8 cellular contexts compared by ENCODE assay signal in the genomic region with DNA sequence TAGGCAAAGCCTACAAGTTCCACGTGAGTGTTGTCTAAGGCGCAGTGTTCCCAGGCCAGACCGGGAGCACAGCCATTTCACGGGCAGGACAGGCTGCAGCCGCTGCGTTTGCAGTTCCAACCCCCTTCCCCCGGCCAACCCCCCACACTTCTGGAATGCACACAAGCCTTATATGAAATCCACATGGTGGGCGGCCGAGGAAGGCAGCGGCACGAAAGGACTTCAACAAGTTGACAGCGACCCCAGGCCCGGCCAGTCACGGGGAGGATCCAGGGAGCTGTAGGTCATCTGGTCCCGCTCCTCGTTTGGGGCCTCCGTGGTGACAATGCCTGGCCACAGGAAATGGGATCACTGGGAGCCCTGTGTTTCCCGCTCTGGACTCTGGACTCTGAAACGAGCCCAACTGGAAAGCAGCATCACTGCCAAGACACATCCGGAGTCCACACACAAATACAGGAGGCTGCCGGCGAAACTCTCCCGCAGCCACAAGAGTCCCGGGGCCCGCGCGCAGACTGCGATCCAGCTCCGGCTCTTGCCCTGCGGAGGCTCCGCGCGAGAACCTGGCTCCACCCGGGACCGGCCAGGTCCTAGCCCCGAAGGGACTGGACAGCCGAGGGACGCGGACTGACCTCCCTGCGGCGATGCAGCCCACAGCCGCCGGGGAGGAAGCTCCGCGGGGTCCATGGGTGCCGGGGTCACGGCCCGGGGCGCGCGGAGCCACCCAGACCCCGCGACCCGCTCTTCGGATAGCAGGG. TPM values are rescaled to one million over a fixed set of nuclear protein-coding genes. Genes with fewer than 3 reads are reported as not detected.
DNase-seq lines count a peak whose midpoint lies in the region; ATAC-seq and TF ChIP-seq lines count a peak whose summit lies in the region.

No MANE protein-coding gene starts in this region.

- 0 to 29% (median 11%) methylated on average over 5 to 55 of the region's 55 CpGs for WGBS in adrenal gland, 4 donors
- 2% methylated on average over 55 of the region's 55 CpGs for WGBS in right cardiac atrium
- WGBS in prostate gland: 2% methylated on average over 42 of the region's 55 CpGs

- H3K4me1 ChIP-seq in adrenal gland (replicated peaks in 1 of 2): peaks cover 0 to 22% of the 10 kb centered on the region in 2 donors
- peaks cover 4% of the 10 kb centered on the region for H3K4me1 ChIP-seq in right cardiac atrium (ENCODE audit: control insufficient read depth, insufficient read depth, low read length)
- H3K4me1 ChIP-seq in prostate gland (replicated peaks): no peaks in the 10 kb centered on the region

- DNase-seq in DMS79 treated with DMSO at 0.1 percent for 48 hours (lab: John Stamatoyannopoulos, UW): peak; percentile 8
- no peak for DNase-seq in DMS79 (lab: John Stamatoyannopoulos, UW)
- peak; percentile 85 for DNase-seq in HuH-7.5 (ENCODE audit: low spot score)
- DNase-seq in adrenal gland: peak; percentile 41 to 79 (median 55)
- DNase-seq in right cardiac atrium: peak; percentile 72 to 89 (median 83)
- peak; percentile 12 for DNase-seq in prostate gland (ENCODE audit: low spot score)
- DNase-seq in NCI-H2171 (lab: John Stamatoyannopoulos, UW): no peak
- DNase-seq in RKO (ENCODE audit: low spot score): no peak

- intact Hi-C loops in adrenal gland (cut with DNase I): no loop called here
- intact Hi-C loops in right cardiac atrium (cut with DNase I): no loop called here
- intact Hi-C loops in prostate gland (cut with DNase I): loop anchor here (10.0 kb wide), 1 partner anchor 199 kb away; a partner anchor contains a TSS

- no peaks in the 10 kb centered on the region for H3K27me3 ChIP-seq in adrenal gland
- H3K27me3 ChIP-seq in right cardiac atrium (ENCODE audit: control insufficient read depth, insufficient read depth): no peaks in the 10 kb centered on the region
- H3K27me3 ChIP-seq in prostate gland (replicated peaks; ENCODE audit: insufficient read depth): no peaks in the 10 kb centered on the region

- peak overlapping the region in 3 of 4 donors; percentile 37 to 75 (median 63) for H3K4me3 ChIP-seq in adrenal gland
- peak overlapping the region; percentile 63 for H3K4me3 ChIP-seq in right cardiac atrium (ENCODE audit: low read length)
- H3K4me3 ChIP-seq in prostate gland: peak overlapping the region; percentile 61 to 82

- H3K9me3 ChIP-seq in adrenal gland (replicated peaks in 1 of 3) (no peaks in the 10 kb centered on the region), right cardiac atrium (ENCODE audit: control insufficient read depth, low read length) (no peaks in the 10 kb centered on the region), prostate gland (no peaks in the 10 kb centered on the region)

- peak in 1 of 2 donors; percentile 48 for TF ChIP-seq POLR2A in adrenal gland (IDR thresholded peaks at IDR 0.05)
- TF ChIP-seq POLR2A in prostate gland (IDR thresholded peaks at IDR 0.05): no peak

- no peak for TF ChIP-seq CTCF in adrenal gland (IDR thresholded peaks at IDR 0.05)
- TF ChIP-seq CTCF in prostate gland (IDR thresholded peaks at IDR 0.05): no peak

- H3K27ac ChIP-seq in adrenal gland (peak overlapping the region in 4 of 5 donors; percentile 75 to 95 (median 88)), right cardiac atrium (ENCODE audit: low read length) (peak overlapping the region; percentile 92), prostate gland (peak overlapping the region; percentile 86 to 92)

- H3K36me3 ChIP-seq in adrenal gland (replicated peaks in 1 of 2) (no peaks in the 10 kb centered on the region), prostate gland (no peaks in the 10 kb centered on the region)

- peak; percentile 28 to 38 for ATAC-seq in right cardiac atrium

RNA-seq across cellular contexts. Expression of a gene that starts 0.8 kb away (rescaled TPM):
- total RNA-seq in adrenal gland: 100 to 1,000 TPM in 5 of 8 donors, 10 to 100 TPM in 3; 71.2 to 216 (median 112) TPM
- polyA plus RNA-seq in adrenal gland: 10 to 100 TPM; 26.0 to 61.1 (median 32.2) TPM
- total RNA-seq in right cardiac atrium: 100 to 1,000 TPM in 1 of 4 donors, 10 to 100 TPM in 3; 31.3 to 107 (median 58.1) TPM
- polyA plus RNA-seq in right cardiac atrium: 24.4 TPM
- 10 to 100 TPM; 21.6 to 74.9 TPM for total RNA-seq in prostate gland

Comparison
In these comparisons a context has a peak if more than half of its experiments do, and no peak if none do; other contexts are left out.
1. DNase-seq: peak in DMS79 treated with DMSO at 0.1 percent for 48 hours (single experiment), HuH-7.5 (single experiment), adrenal gland (7 of 7), right cardiac atrium (3 of 3) and prostate gland (single experiment); none in DMS79 (single experiment), NCI-H2171 (single experiment) and RKO (single experiment).
2. Peak in every context shown above with its lines, with median percentiles within 50 percentile points of each other: H3K27ac ChIP-seq and H3K4me3 ChIP-seq.